In the genomic region with DNA sequence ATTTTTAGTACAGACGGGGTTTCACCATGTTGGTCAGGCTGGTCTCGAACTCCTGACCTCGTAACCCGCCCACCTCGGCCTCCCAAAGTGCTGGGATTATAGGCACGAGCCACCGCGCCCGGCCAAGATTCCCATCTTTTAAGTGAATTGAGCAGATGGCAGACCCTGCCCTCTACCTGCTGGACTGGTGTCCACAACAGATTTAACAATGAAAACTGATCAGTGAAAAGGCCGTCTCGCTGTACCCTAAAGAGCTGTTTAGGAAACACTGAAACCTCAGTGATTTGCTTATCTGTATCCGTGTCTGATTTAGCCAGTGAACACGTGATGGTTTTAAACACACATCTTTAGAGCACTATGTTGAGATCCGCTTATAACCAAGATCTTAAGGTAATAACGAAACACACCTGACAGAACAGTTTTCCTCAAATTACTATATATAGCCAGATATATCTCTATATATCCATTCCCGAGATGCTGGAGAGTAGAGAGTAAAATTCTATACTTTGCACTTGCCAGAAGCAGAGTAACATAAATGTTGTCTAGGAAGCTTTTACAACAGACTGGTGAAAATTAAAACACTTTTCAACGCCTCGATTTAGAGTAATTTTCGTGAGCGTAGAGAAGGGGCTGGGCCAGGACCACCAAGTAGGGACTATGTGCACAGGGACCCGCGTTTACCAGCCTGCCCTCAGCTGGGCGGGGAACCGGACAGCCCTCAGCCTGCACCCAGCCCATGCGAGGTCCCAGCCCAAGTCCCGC, we compare ENCODE assay signal across 1 cellular context.
TF ChIP-seq lines count a peak whose summit lies in the region.

No MANE protein-coding gene starts in this region.

TF ChIP-seq in HepG2, 621 proteins besides CTCF, POLR2A, EP300 and RAD21 (continued from another document and continues in another):
- TF ChIP-seq, protein P1, sequence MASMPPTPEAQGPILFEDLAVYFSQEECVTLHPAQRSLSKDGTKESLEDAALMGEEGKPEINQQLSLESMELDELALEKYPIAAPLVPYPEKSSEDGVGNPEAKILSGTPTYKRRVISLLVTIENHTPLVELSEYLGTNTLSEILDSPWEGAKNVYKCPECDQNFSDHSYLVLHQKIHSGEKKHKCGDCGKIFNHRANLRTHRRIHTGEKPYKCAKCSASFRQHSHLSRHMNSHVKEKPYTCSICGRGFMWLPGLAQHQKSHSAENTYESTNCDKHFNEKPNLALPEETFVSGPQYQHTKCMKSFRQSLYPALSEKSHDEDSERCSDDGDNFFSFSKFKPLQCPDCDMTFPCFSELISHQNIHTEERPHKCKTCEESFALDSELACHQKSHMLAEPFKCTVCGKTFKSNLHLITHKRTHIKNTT (CRISPR knock-in tag; IDR thresholded peaks at IDR 0.05): no peak
- TF ChIP-seq, protein P2, sequence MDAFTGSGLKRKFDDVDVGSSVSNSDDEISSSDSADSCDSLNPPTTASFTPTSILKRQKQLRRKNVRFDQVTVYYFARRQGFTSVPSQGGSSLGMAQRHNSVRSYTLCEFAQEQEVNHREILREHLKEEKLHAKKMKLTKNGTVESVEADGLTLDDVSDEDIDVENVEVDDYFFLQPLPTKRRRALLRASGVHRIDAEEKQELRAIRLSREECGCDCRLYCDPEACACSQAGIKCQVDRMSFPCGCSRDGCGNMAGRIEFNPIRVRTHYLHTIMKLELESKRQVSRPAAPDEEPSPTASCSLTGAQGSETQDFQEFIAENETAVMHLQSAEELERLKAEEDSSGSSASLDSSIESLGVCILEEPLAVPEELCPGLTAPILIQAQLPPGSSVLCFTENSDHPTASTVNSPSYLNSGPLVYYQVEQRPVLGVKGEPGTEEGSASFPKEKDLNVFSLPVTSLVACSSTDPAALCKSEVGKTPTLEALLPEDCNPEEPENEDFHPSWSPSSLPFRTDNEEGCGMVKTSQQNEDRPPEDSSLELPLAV (CRISPR knock-in tag; conservative IDR thresholded peaks at IDR 0.05; ENCODE audit: low read depth): no peak
- TF ChIP-seq THYN1 (CRISPR knock-in tag; IDR thresholded peaks at IDR 0.05; ENCODE audit: borderline replicate concordance, low read depth) (no peak), RFXANK (CRISPR knock-in tag; IDR thresholded peaks at IDR 0.05) (0 out of 2 replicates have a peak, but pooled peaks have one; percentile 11), ZNF556 (CRISPR knock-in tag; IDR thresholded peaks at IDR 0.05; ENCODE audit: borderline replicate concordance) (peak; percentile 6; the same call in 1 of the 2 replicates), HNRNPLL (IDR thresholded peaks at IDR 0.05; ENCODE audit: low read depth, low read length, poor library complexity, severe bottlenecking) (no peak), KLF12 (CRISPR knock-in tag; IDR thresholded peaks at IDR 0.05; ENCODE audit: borderline replicate concordance) (no peak), RCOR2 (CRISPR knock-in tag; IDR thresholded peaks at IDR 0.05) (peak; percentile 6; the same call in 1 of the 2 replicates), KDM1A (CRISPR knock-in tag; IDR thresholded peaks at IDR 0.05) (no peak), STAG1 (CRISPR knock-in tag; IDR thresholded peaks at IDR 0.05) (peak; percentile 43), ZNF883 (CRISPR knock-in tag; IDR thresholded peaks at IDR 0.05; ENCODE audit: not compliant biosample characterization) (no peak), TEAD3 (CRISPR knock-in tag; optimal IDR thresholded peaks at IDR 0.05; ENCODE audit: borderline replicate concordance) (no peak), SP4 (CRISPR knock-in tag; IDR thresholded peaks at IDR 0.05) (no peak), ZNF878 (CRISPR knock-in tag; IDR thresholded peaks at IDR 0.05) (no peak), NCOA5 (CRISPR knock-in tag; IDR thresholded peaks at IDR 0.05) (no peak), PRPF4 (IDR thresholded peaks at IDR 0.05; ENCODE audit: low read depth, low read length, poor library complexity, severe bottlenecking) (no peak), RARG (CRISPR knock-in tag; IDR thresholded peaks at IDR 0.05; ENCODE audit: low read depth) (no peak), ZNF616 (CRISPR knock-in tag; IDR thresholded peaks at IDR 0.05; ENCODE audit: low read depth) (no peak), HNRNPUL1 (IDR thresholded peaks at IDR 0.05; ENCODE audit: low read depth, low read length) (no peak), ZBTB7A (CRISPR knock-in tag; IDR thresholded peaks at IDR 0.05) (0 out of 2 replicates have a peak, but pooled peaks have one; percentile 69), BORCS8-MEF2B (CRISPR knock-in tag; IDR thresholded peaks at IDR 0.05) (no peak), ZNF446 (CRISPR knock-in tag; IDR thresholded peaks at IDR 0.05) (peak; percentile 91; the same call in 1 of the 2 replicates), ZSCAN12 (CRISPR knock-in tag; IDR thresholded peaks at IDR 0.05) (no peak), SATB2 (CRISPR knock-in tag; IDR thresholded peaks at IDR 0.05) (no peak), ZNF629 (CRISPR knock-in tag; conservative IDR thresholded peaks at IDR 0.05) (0 out of 2 replicates have a peak, but pooled peaks have one; percentile 17), ZNF207 (IDR thresholded peaks at IDR 0.05; ENCODE audit: borderline replicate concordance) (no peak)
- TF ChIP-seq, protein P3, sequence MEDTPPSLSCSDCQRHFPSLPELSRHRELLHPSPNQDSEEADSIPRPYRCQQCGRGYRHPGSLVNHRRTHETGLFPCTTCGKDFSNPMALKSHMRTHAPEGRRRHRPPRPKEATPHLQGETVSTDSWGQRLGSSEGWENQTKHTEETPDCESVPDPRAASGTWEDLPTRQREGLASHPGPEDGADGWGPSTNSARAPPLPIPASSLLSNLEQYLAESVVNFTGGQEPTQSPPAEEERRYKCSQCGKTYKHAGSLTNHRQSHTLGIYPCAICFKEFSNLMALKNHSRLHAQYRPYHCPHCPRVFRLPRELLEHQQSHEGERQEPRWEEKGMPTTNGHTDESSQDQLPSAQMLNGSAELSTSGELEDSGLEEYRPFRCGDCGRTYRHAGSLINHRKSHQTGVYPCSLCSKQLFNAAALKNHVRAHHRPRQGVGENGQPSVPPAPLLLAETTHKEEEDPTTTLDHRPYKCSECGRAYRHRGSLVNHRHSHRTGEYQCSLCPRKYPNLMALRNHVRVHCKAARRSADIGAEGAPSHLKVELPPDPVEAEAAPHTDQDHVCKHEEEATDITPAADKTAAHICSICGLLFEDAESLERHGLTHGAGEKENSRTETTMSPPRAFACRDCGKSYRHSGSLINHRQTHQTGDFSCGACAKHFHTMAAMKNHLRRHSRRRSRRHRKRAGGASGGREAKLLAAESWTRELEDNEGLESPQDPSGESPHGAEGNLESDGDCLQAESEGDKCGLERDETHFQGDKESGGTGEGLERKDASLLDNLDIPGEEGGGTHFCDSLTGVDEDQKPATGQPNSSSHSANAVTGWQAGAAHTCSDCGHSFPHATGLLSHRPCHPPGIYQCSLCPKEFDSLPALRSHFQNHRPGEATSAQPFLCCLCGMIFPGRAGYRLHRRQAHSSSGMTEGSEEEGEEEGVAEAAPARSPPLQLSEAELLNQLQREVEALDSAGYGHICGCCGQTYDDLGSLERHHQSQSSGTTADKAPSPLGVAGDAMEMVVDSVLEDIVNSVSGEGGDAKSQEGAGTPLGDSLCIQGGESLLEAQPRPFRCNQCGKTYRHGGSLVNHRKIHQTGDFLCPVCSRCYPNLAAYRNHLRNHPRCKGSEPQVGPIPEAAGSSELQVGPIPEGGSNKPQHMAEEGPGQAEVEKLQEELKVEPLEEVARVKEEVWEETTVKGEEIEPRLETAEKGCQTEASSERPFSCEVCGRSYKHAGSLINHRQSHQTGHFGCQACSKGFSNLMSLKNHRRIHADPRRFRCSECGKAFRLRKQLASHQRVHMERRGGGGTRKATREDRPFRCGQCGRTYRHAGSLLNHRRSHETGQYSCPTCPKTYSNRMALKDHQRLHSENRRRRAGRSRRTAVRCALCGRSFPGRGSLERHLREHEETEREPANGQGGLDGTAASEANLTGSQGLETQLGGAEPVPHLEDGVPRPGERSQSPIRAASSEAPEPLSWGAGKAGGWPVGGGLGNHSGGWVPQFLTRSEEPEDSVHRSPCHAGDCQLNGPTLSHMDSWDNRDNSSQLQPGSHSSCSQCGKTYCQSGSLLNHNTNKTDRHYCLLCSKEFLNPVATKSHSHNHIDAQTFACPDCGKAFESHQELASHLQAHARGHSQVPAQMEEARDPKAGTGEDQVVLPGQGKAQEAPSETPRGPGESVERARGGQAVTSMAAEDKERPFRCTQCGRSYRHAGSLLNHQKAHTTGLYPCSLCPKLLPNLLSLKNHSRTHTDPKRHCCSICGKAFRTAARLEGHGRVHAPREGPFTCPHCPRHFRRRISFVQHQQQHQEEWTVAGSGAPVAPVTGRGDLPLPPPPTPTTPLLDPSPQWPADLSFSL (CRISPR knock-in tag; IDR thresholded peaks at IDR 0.05): peak; percentile 62; the same call in 1 of the 2 replicates
- TF ChIP-seq, protein P4, sequence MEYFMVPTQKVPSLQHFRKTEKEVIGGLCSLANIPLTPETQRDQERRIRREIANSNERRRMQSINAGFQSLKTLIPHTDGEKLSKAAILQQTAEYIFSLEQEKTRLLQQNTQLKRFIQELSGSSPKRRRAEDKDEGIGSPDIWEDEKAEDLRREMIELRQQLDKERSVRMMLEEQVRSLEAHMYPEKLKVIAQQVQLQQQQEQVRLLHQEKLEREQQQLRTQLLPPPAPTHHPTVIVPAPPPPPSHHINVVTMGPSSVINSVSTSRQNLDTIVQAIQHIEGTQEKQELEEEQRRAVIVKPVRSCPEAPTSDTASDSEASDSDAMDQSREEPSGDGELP (IDR thresholded peaks at IDR 0.05; ENCODE audit: borderline replicate concordance, low read depth): peak; percentile 71; the same call in 1 of the 2 replicates
- TF ChIP-seq, protein P5, sequence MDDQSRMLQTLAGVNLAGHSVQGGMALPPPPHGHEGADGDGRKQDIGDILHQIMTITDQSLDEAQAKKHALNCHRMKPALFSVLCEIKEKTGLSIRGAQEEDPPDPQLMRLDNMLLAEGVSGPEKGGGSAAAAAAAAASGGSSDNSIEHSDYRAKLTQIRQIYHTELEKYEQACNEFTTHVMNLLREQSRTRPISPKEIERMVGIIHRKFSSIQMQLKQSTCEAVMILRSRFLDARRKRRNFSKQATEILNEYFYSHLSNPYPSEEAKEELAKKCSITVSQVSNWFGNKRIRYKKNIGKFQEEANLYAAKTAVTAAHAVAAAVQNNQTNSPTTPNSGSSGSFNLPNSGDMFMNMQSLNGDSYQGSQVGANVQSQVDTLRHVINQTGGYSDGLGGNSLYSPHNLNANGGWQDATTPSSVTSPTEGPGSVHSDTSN (CRISPR knock-in tag; IDR thresholded peaks at IDR 0.05; ENCODE audit: borderline replicate concordance): no peak
- TF ChIP-seq, protein P6, sequence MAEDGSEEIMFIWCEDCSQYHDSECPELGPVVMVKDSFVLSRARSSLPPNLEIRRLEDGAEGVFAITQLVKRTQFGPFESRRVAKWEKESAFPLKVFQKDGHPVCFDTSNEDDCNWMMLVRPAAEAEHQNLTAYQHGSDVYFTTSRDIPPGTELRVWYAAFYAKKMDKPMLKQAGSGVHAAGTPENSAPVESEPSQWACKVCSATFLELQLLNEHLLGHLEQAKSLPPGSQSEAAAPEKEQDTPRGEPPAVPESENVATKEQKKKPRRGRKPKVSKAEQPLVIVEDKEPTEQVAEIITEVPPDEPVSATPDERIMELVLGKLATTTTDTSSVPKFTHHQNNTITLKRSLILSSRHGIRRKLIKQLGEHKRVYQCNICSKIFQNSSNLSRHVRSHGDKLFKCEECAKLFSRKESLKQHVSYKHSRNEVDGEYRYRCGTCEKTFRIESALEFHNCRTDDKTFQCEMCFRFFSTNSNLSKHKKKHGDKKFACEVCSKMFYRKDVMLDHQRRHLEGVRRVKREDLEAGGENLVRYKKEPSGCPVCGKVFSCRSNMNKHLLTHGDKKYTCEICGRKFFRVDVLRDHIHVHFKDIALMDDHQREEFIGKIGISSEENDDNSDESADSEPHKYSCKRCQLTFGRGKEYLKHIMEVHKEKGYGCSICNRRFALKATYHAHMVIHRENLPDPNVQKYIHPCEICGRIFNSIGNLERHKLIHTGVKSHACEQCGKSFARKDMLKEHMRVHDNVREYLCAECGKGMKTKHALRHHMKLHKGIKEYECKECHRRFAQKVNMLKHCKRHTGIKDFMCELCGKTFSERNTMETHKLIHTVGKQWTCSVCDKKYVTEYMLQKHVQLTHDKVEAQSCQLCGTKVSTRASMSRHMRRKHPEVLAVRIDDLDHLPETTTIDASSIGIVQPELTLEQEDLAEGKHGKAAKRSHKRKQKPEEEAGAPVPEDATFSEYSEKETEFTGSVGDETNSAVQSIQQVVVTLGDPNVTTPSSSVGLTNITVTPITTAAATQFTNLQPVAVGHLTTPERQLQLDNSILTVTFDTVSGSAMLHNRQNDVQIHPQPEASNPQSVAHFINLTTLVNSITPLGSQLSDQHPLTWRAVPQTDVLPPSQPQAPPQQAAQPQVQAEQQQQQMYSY (CRISPR knock-in tag; IDR thresholded peaks at IDR 0.05): peak; percentile 7; the same call in 1 of the 2 replicates
- TF ChIP-seq, protein P7, sequence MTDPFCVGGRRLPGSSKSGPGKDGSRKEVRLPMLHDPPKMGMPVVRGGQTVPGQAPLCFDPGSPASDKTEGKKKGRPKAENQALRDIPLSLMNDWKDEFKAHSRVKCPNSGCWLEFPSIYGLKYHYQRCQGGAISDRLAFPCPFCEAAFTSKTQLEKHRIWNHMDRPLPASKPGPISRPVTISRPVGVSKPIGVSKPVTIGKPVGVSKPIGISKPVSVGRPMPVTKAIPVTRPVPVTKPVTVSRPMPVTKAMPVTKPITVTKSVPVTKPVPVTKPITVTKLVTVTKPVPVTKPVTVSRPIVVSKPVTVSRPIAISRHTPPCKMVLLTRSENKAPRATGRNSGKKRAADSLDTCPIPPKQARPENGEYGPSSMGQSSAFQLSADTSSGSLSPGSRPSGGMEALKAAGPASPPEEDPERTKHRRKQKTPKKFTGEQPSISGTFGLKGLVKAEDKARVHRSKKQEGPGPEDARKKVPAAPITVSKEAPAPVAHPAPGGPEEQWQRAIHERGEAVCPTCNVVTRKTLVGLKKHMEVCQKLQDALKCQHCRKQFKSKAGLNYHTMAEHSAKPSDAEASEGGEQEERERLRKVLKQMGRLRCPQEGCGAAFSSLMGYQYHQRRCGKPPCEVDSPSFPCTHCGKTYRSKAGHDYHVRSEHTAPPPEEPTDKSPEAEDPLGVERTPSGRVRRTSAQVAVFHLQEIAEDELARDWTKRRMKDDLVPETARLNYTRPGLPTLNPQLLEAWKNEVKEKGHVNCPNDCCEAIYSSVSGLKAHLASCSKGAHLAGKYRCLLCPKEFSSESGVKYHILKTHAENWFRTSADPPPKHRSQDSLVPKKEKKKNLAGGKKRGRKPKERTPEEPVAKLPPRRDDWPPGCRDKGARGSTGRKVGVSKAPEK (CRISPR knock-in tag; IDR thresholded peaks at IDR 0.05; ENCODE audit: borderline replicate concordance): 0 out of 2 replicates have a peak, but pooled peaks have one; percentile 72
- TF ChIP-seq, protein P8, sequence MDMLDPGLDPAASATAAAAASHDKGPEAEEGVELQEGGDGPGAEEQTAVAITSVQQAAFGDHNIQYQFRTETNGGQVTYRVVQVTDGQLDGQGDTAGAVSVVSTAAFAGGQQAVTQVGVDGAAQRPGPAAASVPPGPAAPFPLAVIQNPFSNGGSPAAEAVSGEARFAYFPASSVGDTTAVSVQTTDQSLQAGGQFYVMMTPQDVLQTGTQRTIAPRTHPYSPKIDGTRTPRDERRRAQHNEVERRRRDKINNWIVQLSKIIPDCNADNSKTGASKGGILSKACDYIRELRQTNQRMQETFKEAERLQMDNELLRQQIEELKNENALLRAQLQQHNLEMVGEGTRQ (IDR thresholded peaks at IDR 0.05; ENCODE audit: low read depth, low read length): peak; percentile 74
- TF ChIP-seq, protein P8 (CRISPR knock-in tag; IDR thresholded peaks at IDR 0.05; ENCODE audit: borderline replicate concordance): peak; percentile 77; the same call in 1 of the 2 replicates
- TF ChIP-seq, protein P9, sequence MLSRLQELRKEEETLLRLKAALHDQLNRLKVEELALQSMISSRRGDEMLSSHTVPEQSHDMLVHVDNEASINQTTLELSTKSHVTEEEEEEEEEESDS (CRISPR knock-in tag; IDR thresholded peaks at IDR 0.05; ENCODE audit: borderline replicate concordance): no peak
